Comparison of ENCODE assay signal across 8 cellular contexts in the genomic region with DNA sequence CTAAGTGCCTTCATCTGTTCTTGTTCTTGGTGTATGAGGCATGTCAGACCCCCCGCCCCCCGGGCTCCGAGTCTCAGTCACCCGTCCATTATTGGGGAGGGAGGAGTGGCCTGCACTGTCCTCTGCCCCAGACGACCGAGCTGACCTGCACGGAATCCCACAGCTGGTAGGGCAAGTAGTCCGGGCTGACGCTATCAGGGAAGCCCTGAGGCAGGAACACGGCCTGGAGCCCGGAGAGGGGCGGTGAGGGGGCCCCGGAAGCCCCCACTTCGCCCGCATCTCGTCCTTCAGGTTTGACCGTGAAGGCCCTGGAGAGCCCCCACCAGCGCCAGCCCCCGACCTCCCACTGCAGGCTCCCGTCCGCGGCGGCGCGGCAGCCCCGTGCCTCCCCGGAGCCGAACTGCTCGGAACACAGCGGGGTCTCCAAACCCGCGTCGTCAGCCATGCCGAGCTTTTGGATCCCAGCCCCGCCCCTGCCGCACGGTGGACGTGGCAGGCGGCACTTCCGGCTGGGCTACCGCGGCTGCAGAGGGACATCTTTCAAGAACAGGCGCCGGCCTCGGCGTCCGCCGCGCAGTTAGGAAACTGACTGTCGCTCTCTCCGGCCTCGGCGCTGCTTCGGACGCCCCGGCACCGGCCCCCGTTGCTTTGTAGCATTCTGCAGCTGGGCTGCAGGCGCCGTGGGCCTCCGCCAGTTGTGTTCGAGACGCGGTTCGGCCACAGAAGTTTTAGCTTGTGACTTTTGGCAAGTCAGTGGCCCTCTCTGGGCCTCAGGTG. TPM values are rescaled to one million over a fixed set of nuclear protein-coding genes. Genes with fewer than 3 reads are reported as not detected.
DNase-seq lines count a peak whose midpoint lies in the region; ATAC-seq, FAIRE-seq and TF ChIP-seq lines count a peak whose summit lies in the region.

A gene (minus strand): TSS at position 463 of the 777 bp plus-strand sequence. CDS start 18 bp downstream, at position 445.

- FAIRE-seq in keratinocyte (lab: Jason Lieb, UNC) = no peak

- H3K36me3 ChIP-seq in keratinocyte (ENCODE audit: control insufficient read depth in 2 of 2, extremely low read depth in 1 of 2, insufficient read depth in 2 of 2, low read length in 2 of 2) = peaks cover 3 to 4% of the 10 kb centered on the region in 2 experiments

- dilution Hi-C loops in keratinocyte (cut with MboI; ENCODE audit: extremely low pct_ligation_motif_present, low sequenced_read_pairs) = no loop called here

- H3K27me3 ChIP-seq in AG04450 (ENCODE audit: control insufficient read depth, insufficient read depth, low read length) (no peaks in the 10 kb centered on the region), keratinocyte (ENCODE audit: control insufficient read depth, extremely low read depth, insufficient read depth, low read length) (no peaks in the 10 kb centered on the region)

- H3K27ac ChIP-seq in AG04450 (ENCODE audit: low read depth, low read length) (peak within 1 kb of the TSS; percentile 94), keratinocyte (ENCODE audit: control insufficient read depth, insufficient read depth, low read length) (peak within 1 kb of the TSS; percentile 83)

- peaks cover 8% of the 10 kb centered on the region for H3K79me2 ChIP-seq in keratinocyte (ENCODE audit: control insufficient read depth, insufficient read depth, low read length)

- H3K9ac ChIP-seq in keratinocyte (ENCODE audit: control insufficient read depth, extremely low read depth, insufficient read depth, low read length) = peak within 1 kb of the TSS; percentile 89

- peak; percentile 65 for DNase-seq in AG04450 (ENCODE audit: low read depth, low spot score)
- DNase-seq in NCI-H2196 treated with DMSO at 0.1 percent for 48 hours (lab: John Stamatoyannopoulos, UW; ENCODE audit: unreplicated experiment) = peak; percentile 61
- DNase-seq in activated CD4-positive, CD25-positive, alpha-beta regulatory T cell treated with anti-CD3 and anti-CD28 coated beads, Interleukin-2, amount 50 U/mL, for 16 hours (ENCODE audit: low read depth, low spot score) = peak; percentile 64
- peak; percentile 73 for DNase-seq in central memory CD4-positive, alpha-beta T cell
- no peak for DNase-seq in keratinocyte (ENCODE audit: low read depth, low spot score)
- peak; percentile 73 to 85 (median 75) for DNase-seq in stimulated activated CD4-positive, alpha-beta T cell treated with anti-CD3 and anti-CD28 coated beads, Interleukin-12 subunit alpha, Interleukin-12 subunit beta, amount 100 ng/mL, for 48 hours (ENCODE audit: low read depth in 2 of 3, low spot score in 1 of 3)

- H3K9me1 ChIP-seq in keratinocyte (ENCODE audit: control insufficient read depth, extremely low read depth, insufficient read depth, low read length) = no peaks in the 10 kb centered on the region

- H3K4me2 ChIP-seq in keratinocyte (ENCODE audit: control insufficient read depth, extremely low read depth, insufficient read depth, low read depth, low read length) = peak within 1 kb of the TSS; percentile 79

- CTCF ChIA-PET in AG04450 (lab: Charles Lee) = no interaction called here

- H2AFZ ChIP-seq in keratinocyte (ENCODE audit: control insufficient read depth, low read length) = peak within 1 kb of the TSS; percentile 73

- H3K9me3 ChIP-seq in AG04450 (ENCODE audit: control insufficient read depth, insufficient read depth, low read length) (peaks cover 5% of the 10 kb centered on the region), keratinocyte (ENCODE audit: control insufficient read depth, low read depth, low read length) (no peaks in the 10 kb centered on the region)

- ATAC-seq in GM18868 (IDR thresholded peaks at IDR 0.05; ENCODE audit: unreplicated experiment) = peak; percentile 86
- ATAC-seq in HG03103 (IDR thresholded peaks at IDR 0.05; ENCODE audit: low read depth, unreplicated experiment) = peak; percentile 71

- no peaks in the 10 kb centered on the region for H4K20me1 ChIP-seq in keratinocyte (ENCODE audit: control insufficient read depth, extremely low read depth, insufficient read depth, low read length)

- POLR2A ChIA-PET in AG04450 (lab: Yijun Ruan, JAX) = interaction anchor here (1.0 to 1.9 kb wide), 12 partner anchors 11 to 366 kb away, joined by 3 to 22 read pairs (median 6); a partner anchor contains a TSS

- peak within 1 kb of the TSS; percentile 93 for H3K4me3 ChIP-seq in AG04450 (ENCODE audit: low read depth, low read length)
- peak within 1 kb of the TSS; percentile 88 to 96 (median 89) for H3K4me3 ChIP-seq in keratinocyte (ENCODE audit: control insufficient read depth in 2 of 3, extremely low read depth in 1 of 3, insufficient read depth in 2 of 3, low read depth in 1 of 3, low read length in 3 of 3)

- H3K4me1 ChIP-seq in keratinocyte (ENCODE audit: control insufficient read depth, extremely low read depth, insufficient read depth, low read length) = peaks cover 7% of the 10 kb centered on the region

- TF ChIP-seq CTCF in AG04450 (IDR thresholded peaks at IDR 0.05; ENCODE audit: low read depth, low read length) (no peak), keratinocyte (optimal IDR thresholded peaks at IDR 0.05 in 1 of 3, IDR thresholded peaks at IDR 0.05 in 1 of 3, conservative IDR thresholded peaks at IDR 0.05 in 1 of 3; ENCODE audit: extremely low read depth in 1 of 3, insufficient read depth in 2 of 3, low read length in 3 of 3) (no peak)

RNA-seq across cellular contexts. Expression of the gene that starts here (rescaled TPM):
- polyA plus RNA-seq in AG04450 (2011; rRNA removed) = 32.2 and 38.6 TPM in 2 replicates
- 47.4 and 52.5 TPM in 2 replicates for polyA minus RNA-seq in AG04450 (2011; rRNA and poly(A)+ RNA removed)
- polyA plus RNA-seq in keratinocyte = 12.2 to 23.3 TPM (median 17.4 TPM) in 3 replicates
- 28.3 TPM for polyA plus RNA-seq in keratinocyte (2011; ENCODE audit: low read depth)
- polyA plus RNA-seq in keratinocyte (2011; cell fraction: cytosol; rRNA removed) = 5.1 and 9.5 TPM in 2 replicates
- polyA plus RNA-seq in keratinocyte (2011; cell fraction: nucleus; rRNA removed) = 55.9 and 68.3 TPM in 2 replicates
- 24.1 and 26.1 TPM in 2 replicates for polyA plus RNA-seq in keratinocyte (2012; ENCODE audit: low replicate concordance)
- polyA minus RNA-seq in keratinocyte = 13.6 to 38.1 TPM (median 21.5 TPM) in 3 replicates
- 14.2 TPM for polyA minus RNA-seq in keratinocyte (2011; cell fraction: cytosol; rRNA and poly(A)+ RNA removed)
- polyA minus RNA-seq in keratinocyte (2011; cell fraction: nucleus; rRNA and poly(A)+ RNA removed) = 26.1 and 27.0 TPM in 2 replicates
